23 cellular contexts compared by ENCODE assay signal in the genomic region with DNA sequence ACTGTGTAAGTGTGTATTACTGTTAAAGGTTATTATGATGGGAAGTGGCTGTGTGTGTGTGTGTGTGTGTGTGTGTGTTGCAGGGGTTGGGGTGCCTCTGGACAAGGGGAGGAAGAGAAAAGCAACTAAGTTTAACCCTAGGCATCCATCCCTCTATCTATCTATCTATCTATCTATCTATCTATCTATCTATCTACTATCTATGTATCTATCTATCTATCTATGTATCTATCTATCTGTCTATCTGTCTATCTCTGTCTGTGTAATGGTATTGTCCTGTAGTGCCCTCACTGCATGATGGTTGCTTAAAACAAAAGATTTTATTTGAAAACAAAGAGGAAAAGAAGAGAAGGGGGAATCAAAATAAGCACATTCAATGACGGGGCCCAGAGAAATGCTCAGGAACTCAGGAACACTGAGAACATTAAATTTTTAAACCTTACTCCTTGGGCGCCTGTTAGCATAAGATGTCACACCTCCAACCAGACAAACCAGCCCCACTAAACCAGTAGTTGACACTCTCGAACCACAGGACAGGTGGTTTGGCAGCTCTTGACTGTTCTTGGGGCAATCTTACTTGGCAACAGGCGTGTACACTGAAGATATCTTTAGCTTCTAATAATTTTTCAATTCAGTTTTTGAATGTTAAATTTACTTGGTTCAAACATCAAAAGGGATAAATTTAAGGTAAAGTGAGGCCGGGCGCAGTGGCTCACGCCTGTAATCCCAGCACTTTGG. TPM values are rescaled to one million over a fixed set of nuclear protein-coding genes. Genes with fewer than 3 reads are reported as not detected.
"Had no signal": no experiment of that assay in that cellular context is flagged by ENCODE, and none has a peak within 500 bp of the region (broad histone marks: within the 10 kb centered on the region; RNA-seq: fewer than 3 reads in every experiment).

No MANE protein-coding gene starts in this region.

- H3K4me3 Mint-ChIP-seq: activated naive CD8-positive, alpha-beta T cell treated with anti-CD3 and anti-CD28 coated beads, Interleukin-2, amount 10 ng/mL, durations not matched to agents 7 days and 5 days; stimulated activated naive B cell treated with anti-CD40 and anti-IgM and Interleukin-4, amounts not matched to agents 10 μg/mL and 1 μg/mL and 100 μg/mL, for 72 hours had no signal

- H3K36me3 ChIP-seq: brain microvascular endothelial cell, gastroesophageal sphincter, tibial nerve had no signal

- ATAC-seq: gastroesophageal sphincter; left lobe of liver; mucosa of descending colon; naive thymus-derived CD4-positive, alpha-beta T cell; stimulated activated naive B cell treated with anti-CD40 and anti-IgM and Interleukin-4, amounts not matched to agents 10 μg/mL and 1 μg/mL and 100 μg/mL, for 72 hours; T-cell had no signal

- H3K4me3 ChIP-seq: gastroesophageal sphincter, mucosa of descending colon, tibial nerve had no signal

- H3K4me2 ChIP-seq: SK-N-SH had no signal

- H3K27ac Mint-ChIP-seq: stimulated activated naive B cell treated with anti-CD40 and anti-IgM and Interleukin-4, amounts not matched to agents 10 μg/mL and 1 μg/mL and 100 μg/mL, for 72 hours had no signal

- H3K9me3 ChIP-seq: gastroesophageal sphincter, mucosa of descending colon, SK-N-SH, tibial nerve had no signal

- H3K27me3 Mint-ChIP-seq: activated naive CD8-positive, alpha-beta T cell treated with anti-CD3 and anti-CD28 coated beads, Interleukin-2, amount 10 ng/mL, durations not matched to agents 7 days and 5 days; stimulated activated naive B cell treated with anti-CD40 and anti-IgM and Interleukin-4, amounts not matched to agents 10 μg/mL and 1 μg/mL and 100 μg/mL, for 72 hours; T-cell had no signal

- DNase-seq: activated CD4-positive, CD25-positive, alpha-beta regulatory T cell treated with anti-CD3 and anti-CD28 coated beads, Interleukin-2, amount 50 U/mL, for 72 hours; activated naive CD4-positive, alpha-beta T cell; activated naive CD8-positive, alpha-beta T cell treated with anti-CD3 and anti-CD28 coated beads, Interleukin-2, amount 10 ng/mL, durations not matched to agents 7 days and 5 days; activated T-cell treated with anti-CD3 and anti-CD28 coated beads, Interleukin-2, amount 50 U/mL, for 48 hours; anterior cingulate cortex; brain microvascular endothelial cell; cortex of kidney; effector CD4-positive, alpha-beta T cell; islet precursor cell; mucosa of descending colon; naive thymus-derived CD4-positive, alpha-beta T cell; posterior cingulate gyrus; retina; SK-N-SH; stimulated activated naive B cell treated with anti-CD40 and anti-IgM and Interleukin-4, amounts not matched to agents 10 μg/mL and 1 μg/mL and 100 μg/mL, for 72 hours; substantia nigra; T1000 had no signal

- H3K27me3 ChIP-seq: brain microvascular endothelial cell had no signal

- H3K9me3 Mint-ChIP-seq: activated naive CD8-positive, alpha-beta T cell treated with anti-CD3 and anti-CD28 coated beads, Interleukin-2, amount 10 ng/mL, durations not matched to agents 7 days and 5 days; stimulated activated naive B cell treated with anti-CD40 and anti-IgM and Interleukin-4, amounts not matched to agents 10 μg/mL and 1 μg/mL and 100 μg/mL, for 72 hours; T-cell had no signal

- H3K27ac ChIP-seq: brain microvascular endothelial cell, epithelial cell of prostate, gastroesophageal sphincter, tibial nerve had no signal

- H3K9ac ChIP-seq: SK-N-SH had no signal

RNA-seq across cellular contexts. Expression of a gene that starts 9.5 kb away (rescaled TPM):
- total RNA-seq: left lobe of liver, mucosa of descending colon had no signal
- polyA plus RNA-seq: SK-N-SH had no signal

RNA-seq across cellular contexts. Expression of a gene that starts 48.4 kb away (rescaled TPM):
- total RNA-seq: activated naive CD8-positive, alpha-beta T cell treated with anti-CD3 and anti-CD28 coated beads, Interleukin-2, amount 10 ng/mL, durations not matched to agents 7 days and 5 days; gastroesophageal sphincter; left lobe of liver; lung microvascular endothelial cell; mucosa of descending colon; naive thymus-derived CD4-positive, alpha-beta T cell; T-cell; tibial nerve had no signal
- polyA plus RNA-seq: naive thymus-derived CD4-positive, alpha-beta T cell; SK-N-SH had no signal
